In the genomic region with DNA sequence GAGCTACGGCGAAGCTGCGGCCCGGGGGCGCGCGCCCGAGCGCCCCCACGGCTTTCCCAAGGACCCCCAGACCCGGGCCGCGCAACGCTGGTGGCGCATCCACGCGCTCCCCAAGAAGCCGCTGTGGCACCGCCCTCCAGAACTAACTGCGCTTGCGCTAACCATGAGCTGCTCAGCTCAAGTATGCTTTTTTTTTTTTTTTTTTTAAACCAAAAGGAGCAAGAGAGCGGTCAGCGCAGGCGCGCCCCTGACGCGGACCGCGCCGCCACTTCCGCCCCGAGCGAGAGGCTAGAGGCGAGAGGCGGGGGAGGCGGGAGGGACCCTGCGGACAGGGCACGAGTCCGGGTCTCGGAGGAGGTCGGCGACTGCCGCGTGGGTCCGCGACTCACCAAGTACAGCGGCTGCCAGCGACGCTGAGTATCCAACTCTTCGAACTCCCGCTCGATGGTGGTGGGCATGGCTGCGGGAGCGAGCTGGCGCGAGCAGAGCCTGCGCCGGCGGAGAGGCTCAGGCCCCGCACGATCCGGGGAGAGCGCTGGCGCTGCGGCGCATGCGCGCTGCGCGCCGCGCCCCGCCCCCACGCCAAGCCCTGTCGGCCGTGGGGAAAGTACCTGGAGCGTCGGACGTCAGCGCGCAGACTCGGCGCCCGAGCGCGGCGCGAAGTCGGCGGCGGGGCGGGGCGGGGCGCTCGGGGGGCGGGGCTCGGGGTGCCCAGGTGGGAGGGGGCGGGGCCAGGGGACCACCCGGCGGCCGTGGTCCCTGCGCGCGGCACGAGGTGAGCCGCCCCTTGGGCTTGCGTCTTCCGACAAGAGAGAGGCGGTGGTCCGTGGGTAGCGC, we compare ENCODE assay signal across 1 cellular context.
TF ChIP-seq lines count a peak whose summit lies in the region.

A gene (minus strand): TSS at position 554 of the 837 bp plus-strand sequence. CDS start 96 bp downstream, at position 458.

TF ChIP-seq in HepG2, 621 proteins besides CTCF, POLR2A, EP300 and RAD21 (continued from another document and continues in another):
- TF ChIP-seq ZNF562 (CRISPR knock-in tag; IDR thresholded peaks at IDR 0.05; ENCODE audit: borderline replicate concordance) (no peak), KLF9 (CRISPR knock-in tag; IDR thresholded peaks at IDR 0.05; ENCODE audit: low read depth) (0 out of 2 replicates have a peak, but pooled peaks have one; percentile 38), PHF21A (CRISPR knock-in tag; IDR thresholded peaks at IDR 0.05) (peak; percentile 53; the same call in 1 of the 2 replicates), ZBTB38 (CRISPR knock-in tag; IDR thresholded peaks at IDR 0.05) (peak; percentile 90), ZNF713 (CRISPR knock-in tag; IDR thresholded peaks at IDR 0.05) (no peak), ZNF709 (CRISPR knock-in tag; IDR thresholded peaks at IDR 0.05) (peak; percentile 98), ZNF790 (CRISPR knock-in tag; IDR thresholded peaks at IDR 0.05; ENCODE audit: borderline replicate concordance) (peak; percentile 86; the same call in 1 of the 2 replicates), AKAP8 (CRISPR knock-in tag; IDR thresholded peaks at IDR 0.05) (peak; percentile 77; the same call in 1 of the 2 replicates), ZSCAN25 (CRISPR knock-in tag; IDR thresholded peaks at IDR 0.05) (peak; percentile 74), ZNF337 (CRISPR knock-in tag; IDR thresholded peaks at IDR 0.05; ENCODE audit: borderline replicate concordance, low read depth) (0 out of 2 replicates have a peak, but pooled peaks have one; percentile 55), PAF1 (CRISPR knock-in tag; IDR thresholded peaks at IDR 0.05) (no peak), ZMYM2 (CRISPR knock-in tag; IDR thresholded peaks at IDR 0.05) (no peak), NR2C2 (CRISPR knock-in tag; IDR thresholded peaks at IDR 0.05; ENCODE audit: borderline replicate concordance) (peak; percentile 56; the same call in 1 of the 2 replicates), CBX1 (IDR thresholded peaks at IDR 0.05; ENCODE audit: low read depth) (no peak), ZC3H4 (CRISPR knock-in tag; IDR thresholded peaks at IDR 0.05; ENCODE audit: borderline replicate concordance) (0 out of 2 replicates have a peak, but pooled peaks have one; percentile 34), ZNF547 (CRISPR knock-in tag; IDR thresholded peaks at IDR 0.05) (peak; percentile 94), MED1 (CRISPR knock-in tag; IDR thresholded peaks at IDR 0.05) (peak; percentile 80), ZNF484 (CRISPR knock-in tag; IDR thresholded peaks at IDR 0.05; ENCODE audit: borderline replicate concordance, low read depth) (no peak), GATA4 (IDR thresholded peaks at IDR 0.05; ENCODE audit: borderline replicate concordance, low read depth) (peak; percentile 74; the same call in 1 of the 2 replicates), ZFY (CRISPR knock-in tag; IDR thresholded peaks at IDR 0.05) (peak; percentile 96), ZNF44 (CRISPR knock-in tag; IDR thresholded peaks at IDR 0.05) (peak; percentile 77)
- TF ChIP-seq, protein P1, sequence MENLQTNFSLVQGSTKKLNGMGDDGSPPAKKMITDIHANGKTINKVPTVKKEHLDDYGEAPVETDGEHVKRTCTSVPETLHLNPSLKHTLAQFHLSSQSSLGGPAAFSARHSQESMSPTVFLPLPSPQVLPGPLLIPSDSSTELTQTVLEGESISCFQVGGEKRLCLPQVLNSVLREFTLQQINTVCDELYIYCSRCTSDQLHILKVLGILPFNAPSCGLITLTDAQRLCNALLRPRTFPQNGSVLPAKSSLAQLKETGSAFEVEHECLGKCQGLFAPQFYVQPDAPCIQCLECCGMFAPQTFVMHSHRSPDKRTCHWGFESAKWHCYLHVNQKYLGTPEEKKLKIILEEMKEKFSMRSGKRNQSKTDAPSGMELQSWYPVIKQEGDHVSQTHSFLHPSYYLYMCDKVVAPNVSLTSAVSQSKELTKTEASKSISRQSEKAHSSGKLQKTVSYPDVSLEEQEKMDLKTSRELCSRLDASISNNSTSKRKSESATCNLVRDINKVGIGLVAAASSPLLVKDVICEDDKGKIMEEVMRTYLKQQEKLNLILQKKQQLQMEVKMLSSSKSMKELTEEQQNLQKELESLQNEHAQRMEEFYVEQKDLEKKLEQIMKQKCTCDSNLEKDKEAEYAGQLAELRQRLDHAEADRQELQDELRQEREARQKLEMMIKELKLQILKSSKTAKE (CRISPR knock-in tag; IDR thresholded peaks at IDR 0.05; ENCODE audit: borderline replicate concordance): peak; percentile 18; the same call in 1 of the 2 replicates
- TF ChIP-seq, protein P2, sequence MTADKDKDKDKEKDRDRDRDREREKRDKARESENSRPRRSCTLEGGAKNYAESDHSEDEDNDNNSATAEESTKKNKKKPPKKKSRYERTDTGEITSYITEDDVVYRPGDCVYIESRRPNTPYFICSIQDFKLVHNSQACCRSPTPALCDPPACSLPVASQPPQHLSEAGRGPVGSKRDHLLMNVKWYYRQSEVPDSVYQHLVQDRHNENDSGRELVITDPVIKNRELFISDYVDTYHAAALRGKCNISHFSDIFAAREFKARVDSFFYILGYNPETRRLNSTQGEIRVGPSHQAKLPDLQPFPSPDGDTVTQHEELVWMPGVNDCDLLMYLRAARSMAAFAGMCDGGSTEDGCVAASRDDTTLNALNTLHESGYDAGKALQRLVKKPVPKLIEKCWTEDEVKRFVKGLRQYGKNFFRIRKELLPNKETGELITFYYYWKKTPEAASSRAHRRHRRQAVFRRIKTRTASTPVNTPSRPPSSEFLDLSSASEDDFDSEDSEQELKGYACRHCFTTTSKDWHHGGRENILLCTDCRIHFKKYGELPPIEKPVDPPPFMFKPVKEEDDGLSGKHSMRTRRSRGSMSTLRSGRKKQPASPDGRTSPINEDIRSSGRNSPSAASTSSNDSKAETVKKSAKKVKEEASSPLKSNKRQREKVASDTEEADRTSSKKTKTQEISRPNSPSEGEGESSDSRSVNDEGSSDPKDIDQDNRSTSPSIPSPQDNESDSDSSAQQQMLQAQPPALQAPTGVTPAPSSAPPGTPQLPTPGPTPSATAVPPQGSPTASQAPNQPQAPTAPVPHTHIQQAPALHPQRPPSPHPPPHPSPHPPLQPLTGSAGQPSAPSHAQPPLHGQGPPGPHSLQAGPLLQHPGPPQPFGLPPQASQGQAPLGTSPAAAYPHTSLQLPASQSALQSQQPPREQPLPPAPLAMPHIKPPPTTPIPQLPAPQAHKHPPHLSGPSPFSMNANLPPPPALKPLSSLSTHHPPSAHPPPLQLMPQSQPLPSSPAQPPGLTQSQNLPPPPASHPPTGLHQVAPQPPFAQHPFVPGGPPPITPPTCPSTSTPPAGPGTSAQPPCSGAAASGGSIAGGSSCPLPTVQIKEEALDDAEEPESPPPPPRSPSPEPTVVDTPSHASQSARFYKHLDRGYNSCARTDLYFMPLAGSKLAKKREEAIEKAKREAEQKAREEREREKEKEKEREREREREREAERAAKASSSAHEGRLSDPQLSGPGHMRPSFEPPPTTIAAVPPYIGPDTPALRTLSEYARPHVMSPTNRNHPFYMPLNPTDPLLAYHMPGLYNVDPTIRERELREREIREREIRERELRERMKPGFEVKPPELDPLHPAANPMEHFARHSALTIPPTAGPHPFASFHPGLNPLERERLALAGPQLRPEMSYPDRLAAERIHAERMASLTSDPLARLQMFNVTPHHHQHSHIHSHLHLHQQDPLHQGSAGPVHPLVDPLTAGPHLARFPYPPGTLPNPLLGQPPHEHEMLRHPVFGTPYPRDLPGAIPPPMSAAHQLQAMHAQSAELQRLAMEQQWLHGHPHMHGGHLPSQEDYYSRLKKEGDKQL (CRISPR knock-in tag; IDR thresholded peaks at IDR 0.05; ENCODE audit: low read depth): no peak
- TF ChIP-seq, protein P3, sequence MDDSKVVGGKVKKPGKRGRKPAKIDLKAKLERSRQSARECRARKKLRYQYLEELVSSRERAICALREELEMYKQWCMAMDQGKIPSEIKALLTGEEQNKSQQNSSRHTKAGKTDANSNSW (CRISPR knock-in tag; IDR thresholded peaks at IDR 0.05; ENCODE audit: borderline replicate concordance): peak; percentile 92
- TF ChIP-seq, protein P4, sequence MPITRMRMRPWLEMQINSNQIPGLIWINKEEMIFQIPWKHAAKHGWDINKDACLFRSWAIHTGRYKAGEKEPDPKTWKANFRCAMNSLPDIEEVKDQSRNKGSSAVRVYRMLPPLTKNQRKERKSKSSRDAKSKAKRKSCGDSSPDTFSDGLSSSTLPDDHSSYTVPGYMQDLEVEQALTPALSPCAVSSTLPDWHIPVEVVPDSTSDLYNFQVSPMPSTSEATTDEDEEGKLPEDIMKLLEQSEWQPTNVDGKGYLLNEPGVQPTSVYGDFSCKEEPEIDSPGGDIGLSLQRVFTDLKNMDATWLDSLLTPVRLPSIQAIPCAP (CRISPR knock-in tag; IDR thresholded peaks at IDR 0.05; ENCODE audit: low read depth): 0 out of 2 replicates have a peak, but pooled peaks have one; percentile 26
- TF ChIP-seq, protein P5, sequence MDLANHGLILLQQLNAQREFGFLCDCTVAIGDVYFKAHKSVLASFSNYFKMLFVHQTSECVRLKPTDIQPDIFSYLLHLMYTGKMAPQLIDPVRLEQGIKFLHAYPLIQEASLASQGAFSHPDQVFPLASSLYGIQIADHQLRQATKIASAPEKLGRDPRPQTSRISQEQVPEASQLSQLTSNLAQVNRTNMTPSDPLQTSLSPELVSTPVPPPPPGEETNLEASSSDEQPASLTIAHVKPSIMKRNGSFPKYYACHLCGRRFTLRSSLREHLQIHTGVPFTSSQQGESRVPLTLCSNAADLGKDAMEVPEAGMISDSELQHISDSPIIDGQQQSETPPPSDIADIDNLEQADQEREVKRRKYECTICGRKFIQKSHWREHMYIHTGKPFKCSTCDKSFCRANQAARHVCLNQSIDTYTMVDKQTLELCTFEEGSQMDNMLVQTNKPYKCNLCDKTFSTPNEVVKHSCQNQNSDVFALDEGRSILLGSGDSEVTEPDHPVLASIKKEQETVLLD (CRISPR knock-in tag; IDR thresholded peaks at IDR 0.05; ENCODE audit: low read depth): 0 out of 2 replicates have a peak, but pooled peaks have one; percentile 30
- TF ChIP-seq, protein P6, sequence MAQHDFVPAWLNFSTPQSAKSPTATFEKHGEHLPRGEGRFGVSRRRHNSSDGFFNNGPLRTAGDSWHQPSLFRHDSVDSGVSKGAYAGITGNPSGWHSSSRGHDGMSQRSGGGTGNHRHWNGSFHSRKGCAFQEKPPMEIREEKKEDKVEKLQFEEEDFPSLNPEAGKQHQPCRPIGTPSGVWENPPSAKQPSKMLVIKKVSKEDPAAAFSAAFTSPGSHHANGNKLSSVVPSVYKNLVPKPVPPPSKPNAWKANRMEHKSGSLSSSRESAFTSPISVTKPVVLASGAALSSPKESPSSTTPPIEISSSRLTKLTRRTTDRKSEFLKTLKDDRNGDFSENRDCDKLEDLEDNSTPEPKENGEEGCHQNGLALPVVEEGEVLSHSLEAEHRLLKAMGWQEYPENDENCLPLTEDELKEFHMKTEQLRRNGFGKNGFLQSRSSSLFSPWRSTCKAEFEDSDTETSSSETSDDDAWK (CRISPR knock-in tag; IDR thresholded peaks at IDR 0.05): no peak
- TF ChIP-seq, protein P7, sequence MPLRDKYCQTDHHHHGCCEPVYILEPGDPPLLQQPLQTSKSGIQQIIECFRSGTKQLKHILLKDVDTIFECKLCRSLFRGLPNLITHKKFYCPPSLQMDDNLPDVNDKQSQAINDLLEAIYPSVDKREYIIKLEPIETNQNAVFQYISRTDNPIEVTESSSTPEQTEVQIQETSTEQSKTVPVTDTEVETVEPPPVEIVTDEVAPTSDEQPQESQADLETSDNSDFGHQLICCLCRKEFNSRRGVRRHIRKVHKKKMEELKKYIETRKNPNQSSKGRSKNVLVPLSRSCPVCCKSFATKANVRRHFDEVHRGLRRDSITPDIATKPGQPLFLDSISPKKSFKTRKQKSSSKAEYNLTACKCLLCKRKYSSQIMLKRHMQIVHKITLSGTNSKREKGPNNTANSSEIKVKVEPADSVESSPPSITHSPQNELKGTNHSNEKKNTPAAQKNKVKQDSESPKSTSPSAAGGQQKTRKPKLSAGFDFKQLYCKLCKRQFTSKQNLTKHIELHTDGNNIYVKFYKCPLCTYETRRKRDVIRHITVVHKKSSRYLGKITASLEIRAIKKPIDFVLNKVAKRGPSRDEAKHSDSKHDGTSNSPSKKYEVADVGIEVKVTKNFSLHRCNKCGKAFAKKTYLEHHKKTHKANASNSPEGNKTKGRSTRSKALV (CRISPR knock-in tag; IDR thresholded peaks at IDR 0.05): peak; percentile 32; the same call in 1 of the 2 replicates
- TF ChIP-seq, protein P8, sequence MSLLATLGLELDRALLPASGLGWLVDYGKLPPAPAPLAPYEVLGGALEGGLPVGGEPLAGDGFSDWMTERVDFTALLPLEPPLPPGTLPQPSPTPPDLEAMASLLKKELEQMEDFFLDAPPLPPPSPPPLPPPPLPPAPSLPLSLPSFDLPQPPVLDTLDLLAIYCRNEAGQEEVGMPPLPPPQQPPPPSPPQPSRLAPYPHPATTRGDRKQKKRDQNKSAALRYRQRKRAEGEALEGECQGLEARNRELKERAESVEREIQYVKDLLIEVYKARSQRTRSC (CRISPR knock-in tag; IDR thresholded peaks at IDR 0.05; ENCODE audit: low read depth): peak; percentile 59; the same call in 1 of the 2 replicates
- TF ChIP-seq, protein P9, sequence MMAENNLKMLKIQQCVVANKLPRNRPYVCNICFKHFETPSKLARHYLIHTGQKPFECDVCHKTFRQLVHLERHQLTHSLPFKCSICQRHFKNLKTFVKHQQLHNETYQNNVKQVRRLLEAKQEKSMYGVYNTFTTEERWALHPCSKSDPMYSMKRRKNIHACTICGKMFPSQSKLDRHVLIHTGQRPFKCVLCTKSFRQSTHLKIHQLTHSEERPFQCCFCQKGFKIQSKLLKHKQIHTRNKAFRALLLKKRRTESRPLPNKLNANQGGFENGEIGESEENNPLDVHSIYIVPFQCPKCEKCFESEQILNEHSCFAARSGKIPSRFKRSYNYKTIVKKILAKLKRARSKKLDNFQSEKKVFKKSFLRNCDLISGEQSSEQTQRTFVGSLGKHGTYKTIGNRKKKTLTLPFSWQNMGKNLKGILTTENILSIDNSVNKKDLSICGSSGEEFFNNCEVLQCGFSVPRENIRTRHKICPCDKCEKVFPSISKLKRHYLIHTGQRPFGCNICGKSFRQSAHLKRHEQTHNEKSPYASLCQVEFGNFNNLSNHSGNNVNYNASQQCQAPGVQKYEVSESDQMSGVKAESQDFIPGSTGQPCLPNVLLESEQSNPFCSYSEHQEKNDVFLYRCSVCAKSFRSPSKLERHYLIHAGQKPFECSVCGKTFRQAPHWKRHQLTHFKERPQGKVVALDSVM (CRISPR knock-in tag; IDR thresholded peaks at IDR 0.05): peak; percentile 59; the same call in 1 of the 2 replicates
- TF ChIP-seq, protein P10, sequence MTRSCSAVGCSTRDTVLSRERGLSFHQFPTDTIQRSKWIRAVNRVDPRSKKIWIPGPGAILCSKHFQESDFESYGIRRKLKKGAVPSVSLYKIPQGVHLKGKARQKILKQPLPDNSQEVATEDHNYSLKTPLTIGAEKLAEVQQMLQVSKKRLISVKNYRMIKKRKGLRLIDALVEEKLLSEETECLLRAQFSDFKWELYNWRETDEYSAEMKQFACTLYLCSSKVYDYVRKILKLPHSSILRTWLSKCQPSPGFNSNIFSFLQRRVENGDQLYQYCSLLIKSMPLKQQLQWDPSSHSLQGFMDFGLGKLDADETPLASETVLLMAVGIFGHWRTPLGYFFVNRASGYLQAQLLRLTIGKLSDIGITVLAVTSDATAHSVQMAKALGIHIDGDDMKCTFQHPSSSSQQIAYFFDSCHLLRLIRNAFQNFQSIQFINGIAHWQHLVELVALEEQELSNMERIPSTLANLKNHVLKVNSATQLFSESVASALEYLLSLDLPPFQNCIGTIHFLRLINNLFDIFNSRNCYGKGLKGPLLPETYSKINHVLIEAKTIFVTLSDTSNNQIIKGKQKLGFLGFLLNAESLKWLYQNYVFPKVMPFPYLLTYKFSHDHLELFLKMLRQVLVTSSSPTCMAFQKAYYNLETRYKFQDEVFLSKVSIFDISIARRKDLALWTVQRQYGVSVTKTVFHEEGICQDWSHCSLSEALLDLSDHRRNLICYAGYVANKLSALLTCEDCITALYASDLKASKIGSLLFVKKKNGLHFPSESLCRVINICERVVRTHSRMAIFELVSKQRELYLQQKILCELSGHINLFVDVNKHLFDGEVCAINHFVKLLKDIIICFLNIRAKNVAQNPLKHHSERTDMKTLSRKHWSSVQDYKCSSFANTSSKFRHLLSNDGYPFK (CRISPR knock-in tag; IDR thresholded peaks at IDR 0.05; ENCODE audit: borderline replicate concordance): peak; percentile 89
